In the genomic region with DNA sequence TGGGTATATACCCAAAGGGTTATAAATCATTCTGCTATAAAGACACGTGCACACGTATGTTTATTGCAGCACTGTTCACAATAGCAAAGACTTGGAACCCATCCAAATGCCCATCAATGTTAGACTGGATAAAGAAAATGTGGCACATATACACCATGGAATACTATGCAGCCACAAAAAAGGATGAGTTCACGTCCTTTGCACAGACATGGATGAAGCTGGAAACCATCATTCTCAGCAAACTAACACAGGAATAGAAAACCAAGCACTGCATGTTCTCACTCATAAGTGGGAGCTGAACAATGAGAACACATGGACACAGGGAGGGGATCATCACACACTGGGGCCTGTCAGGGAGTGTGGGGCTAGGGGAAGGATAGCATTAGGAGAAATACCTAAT, we compare ENCODE assay signal across 12 cellular contexts. TPM values are rescaled to one million over a fixed set of nuclear protein-coding genes. Genes with fewer than 3 reads are reported as not detected.
"Had no signal": no experiment of that assay in that cellular context is flagged by ENCODE, and none has a peak within 500 bp of the region (broad histone marks: within the 10 kb centered on the region; RNA-seq: fewer than 3 reads in every experiment).

No MANE protein-coding gene starts in this region.

RNA-seq across cellular contexts. Expression of a gene that starts 47.4 kb away (rescaled TPM):
- total RNA-seq: activated B cell treated with CpG ODN at 0.5 μM for 24 hours; activated CD4-positive, alpha-beta memory T cell treated with anti-CD3 and anti-CD28 coated beads for 36 hours; activated CD4-positive, alpha-beta memory T cell treated with anti-CD3 and anti-CD28 coated beads, Interleukin-2, amount 10 ng/mL, durations not matched to agents 7 days and 5 days; activated CD4-positive, alpha-beta T cell treated with anti-CD3 and anti-CD28 coated beads for 36 hours; activated CD4-positive, alpha-beta T cell treated with anti-CD3 and anti-CD28 coated beads, Interleukin-2, amount 10 ng/mL, durations not matched to agents 7 days and 5 days; activated CD8-positive, alpha-beta memory T cell treated with anti-CD3 and anti-CD28 coated beads for 36 hours; activated CD8-positive, alpha-beta memory T cell treated with anti-CD3 and anti-CD28 coated beads, Interleukin-2, amount 10 ng/mL, durations not matched to agents 7 days and 5 days; activated CD8-positive, alpha-beta T cell treated with anti-CD3 and anti-CD28 coated beads for 36 hours; activated CD8-positive, alpha-beta T cell treated with anti-CD3 and anti-CD28 coated beads, Interleukin-2, amount 10 ng/mL, durations not matched to agents 7 days and 5 days; T-helper 1 cell treated with Interleukin-12 subunit alpha and Interleukin-12 subunit beta and Interleukin-4 antibody, amounts not matched to agents 30 ng/mL and 1 ng/mL, for 36 hours; T-helper 17 cell; T-helper 2 cell treated with Interferon-gamma antibody and Interleukin-4, amounts not matched to agents 100 ng/mL and 5 ng/mL, for 36 hours had no signal
